ENCODE assay signal across 5 cellular contexts in genomic region chr9:119307471-119307870, GRCh38.
"Had no signal": no experiment of that assay in that cellular context is flagged by ENCODE, and none has a peak within 500 bp of the region (broad histone marks: within the 10 kb centered on the region; RNA-seq: fewer than 3 reads in every experiment).

No MANE protein-coding gene starts in this region.

- ATAC-seq: GM23338, K562 had no signal

- H3K4me3 ChIP-seq: GM23338, K562 had no signal

- DNase-seq: H9, HCEC 1CT, IMR-90 had no signal
